In the genomic region with DNA sequence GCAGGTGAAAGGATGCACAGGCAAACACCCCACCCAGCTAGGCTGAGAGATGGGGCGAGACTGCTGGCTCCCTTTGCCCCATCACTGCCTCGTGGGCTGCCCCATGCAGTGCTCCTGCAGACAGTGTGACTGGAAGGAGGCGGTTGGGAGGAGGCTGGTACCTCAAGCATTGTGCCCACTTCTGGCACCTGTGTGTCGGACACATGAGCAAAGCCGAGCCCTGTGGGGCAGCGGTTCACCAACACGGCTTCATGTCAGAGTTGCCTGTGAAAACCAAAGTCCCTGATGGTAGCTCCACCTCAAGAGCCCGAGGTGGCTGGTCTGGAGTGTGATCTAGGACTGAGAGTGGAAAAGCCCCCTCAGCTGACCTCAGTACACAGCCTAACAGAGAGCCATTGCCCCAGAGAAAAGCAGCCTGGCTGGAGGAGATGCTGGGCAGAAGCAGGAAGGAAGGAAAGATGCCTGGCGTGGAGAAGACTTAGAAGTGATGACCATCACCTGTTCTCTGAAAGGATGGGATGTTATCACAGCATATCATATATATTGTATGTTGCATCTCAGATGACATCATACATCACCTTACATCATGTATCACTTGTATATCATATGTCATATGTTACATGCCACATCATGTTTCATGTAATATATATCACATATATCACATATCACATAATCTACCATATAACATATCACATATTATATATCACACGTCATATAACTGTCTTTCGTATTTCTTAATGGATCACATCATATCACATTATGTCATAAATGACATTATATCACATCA, we compare ENCODE assay signal across 21 cellular contexts.
"Had no signal": no experiment of that assay in that cellular context is flagged by ENCODE, and none has a peak within 500 bp of the region (broad histone marks: within the 10 kb centered on the region; RNA-seq: fewer than 3 reads in every experiment).

No MANE protein-coding gene starts in this region.

- DNase-seq: activated CD4-positive, alpha-beta T cell treated with anti-CD3 and anti-CD28 coated beads, Interleukin-2, amount 50 U/mL, for 4 hours; activated CD4-positive, CD25-positive, alpha-beta regulatory T cell treated with anti-CD3 and anti-CD28 coated beads, Interleukin-2, amount 50 U/mL, for 72 hours; activated naive CD4-positive, alpha-beta T cell treated with Interleukin-2 at 50 U/mL for 16 hours; activated T-cell treated with anti-CD3 and anti-CD28 coated beads, Interleukin-2, amount 50 U/mL, for 48 hours; amygdala; cerebellar nuclear complex; cortex of kidney; foreskin melanocyte; left ventricle myocardium inferior; mammary epithelial cell; midbrain; ovary; small intestine; stimulated activated CD4-positive, alpha-beta T cell treated with anti-CD3 and anti-CD28 coated beads, Interleukin-2, amount 100 ng/mL, for 24 hours; stimulated activated naive CD8-positive, alpha-beta T cell treated with anti-CD3 and anti-CD28 coated beads, Interleukin-15, amount 100 ng/mL, for 72 hours; transverse colon; WERI-Rb-1 had no signal

- H3K27me3 ChIP-seq: ovary, right lobe of liver, suprapubic skin, transverse colon had no signal

- H3K4me1 ChIP-seq: right lobe of liver, suprapubic skin, transverse colon had no signal

- H3K27ac Mint-ChIP-seq: natural killer cell treated with Interleukin-12 subunit alpha and Interleukin-12 subunit beta and Interleukin-15 and Interleukin-18, amount 100 ng/mL, for 72 hours; stimulated activated effector memory CD8-positive, alpha-beta T cell treated with anti-CD3 and anti-CD28 coated beads, Interleukin-12 subunit alpha, Interleukin-12 subunit beta, amount 100 ng/mL, for 72 hours had no signal

- H3K9me3 ChIP-seq: left ventricle myocardium inferior, ovary, right lobe of liver, suprapubic skin, transverse colon had no signal

- H3K4me1 Mint-ChIP-seq: stimulated activated effector memory CD8-positive, alpha-beta T cell treated with anti-CD3 and anti-CD28 coated beads, Interleukin-12 subunit alpha, Interleukin-12 subunit beta, amount 100 ng/mL, for 72 hours; stimulated activated naive CD8-positive, alpha-beta T cell treated with anti-CD3 and anti-CD28 coated beads, Interleukin-15, amount 100 ng/mL, for 72 hours had no signal

- H3K36me3 ChIP-seq: left ventricle myocardium inferior, ovary, right lobe of liver, suprapubic skin, transverse colon, WERI-Rb-1 had no signal

- H3K4me3 Mint-ChIP-seq: natural killer cell treated with Interleukin-12 subunit alpha and Interleukin-12 subunit beta and Interleukin-15 and Interleukin-18, amount 100 ng/mL, for 72 hours; stimulated activated effector memory CD8-positive, alpha-beta T cell treated with anti-CD3 and anti-CD28 coated beads, Interleukin-12 subunit alpha, Interleukin-12 subunit beta, amount 100 ng/mL, for 72 hours; stimulated activated naive CD8-positive, alpha-beta T cell treated with anti-CD3 and anti-CD28 coated beads, Interleukin-15, amount 100 ng/mL, for 72 hours had no signal

- H3K27ac ChIP-seq: ovary, right lobe of liver, suprapubic skin, transverse colon, WERI-Rb-1 had no signal

- H3K36me3 Mint-ChIP-seq: natural killer cell treated with Interleukin-12 subunit alpha and Interleukin-12 subunit beta and Interleukin-15 and Interleukin-18, amount 100 ng/mL, for 72 hours; stimulated activated effector memory CD8-positive, alpha-beta T cell treated with anti-CD3 and anti-CD28 coated beads, Interleukin-12 subunit alpha, Interleukin-12 subunit beta, amount 100 ng/mL, for 72 hours had no signal

- H3K27me3 Mint-ChIP-seq: natural killer cell treated with Interleukin-12 subunit alpha and Interleukin-12 subunit beta and Interleukin-15 and Interleukin-18, amount 100 ng/mL, for 72 hours; stimulated activated naive CD8-positive, alpha-beta T cell treated with anti-CD3 and anti-CD28 coated beads, Interleukin-15, amount 100 ng/mL, for 72 hours had no signal

- H3K4me3 ChIP-seq: left ventricle myocardium inferior, ovary, right lobe of liver, suprapubic skin, transverse colon had no signal

- H3K9me3 Mint-ChIP-seq: natural killer cell treated with Interleukin-12 subunit alpha and Interleukin-12 subunit beta and Interleukin-15 and Interleukin-18, amount 100 ng/mL, for 72 hours; stimulated activated effector memory CD8-positive, alpha-beta T cell treated with anti-CD3 and anti-CD28 coated beads, Interleukin-12 subunit alpha, Interleukin-12 subunit beta, amount 100 ng/mL, for 72 hours; stimulated activated naive CD8-positive, alpha-beta T cell treated with anti-CD3 and anti-CD28 coated beads, Interleukin-15, amount 100 ng/mL, for 72 hours had no signal
